ENCODE assay signal across 9 cellular contexts in genomic region chr7:80859272-80859970, GRCh38. TPM values are rescaled to one million over a fixed set of nuclear protein-coding genes. Genes with fewer than 3 reads are reported as not detected.
DNase-seq lines count a peak whose midpoint lies in the region; ATAC-seq, FAIRE-seq and TF ChIP-seq lines count a peak whose summit lies in the region.
"Had no signal": no experiment of that assay in that cellular context is flagged by ENCODE, and none has a peak within 500 bp of the region (broad histone marks: within the 10 kb centered on the region; RNA-seq: fewer than 3 reads in every experiment).

No MANE protein-coding gene starts in this region.

- H3K9me3 ChIP-seq in uterus (no peaks in the 10 kb centered on the region), pancreas (no peaks in the 10 kb centered on the region)

- no peak for TF ChIP-seq POLR2A in uterus (IDR thresholded peaks at IDR 0.05)

- H3K4me1 ChIP-seq in uterus: no peaks in the 10 kb centered on the region
- H3K4me1 ChIP-seq in pancreas: peaks cover 0 to 8% (median 5%) of the 10 kb centered on the region in 3 donors

- ATAC-seq in pancreas: no peak
- ATAC-seq: WTC11 had no signal

- TF ChIP-seq CTCF in mesothelial cell of epicardium (IDR thresholded peaks at IDR 0.05; ENCODE audit: unreplicated experiment): no peak
- TF ChIP-seq CTCF in uterus (IDR thresholded peaks at IDR 0.05): no peak
- no peak for TF ChIP-seq CTCF in pancreas (IDR thresholded peaks at IDR 0.05)

- peaks cover 21% of the 10 kb centered on the region for H3K36me3 Mint-ChIP-seq in mesothelial cell of epicardium
- H3K36me3 Mint-ChIP-seq: WTC11 had no signal

- H3K27me3 ChIP-seq in uterus (no peaks in the 10 kb centered on the region), pancreas (no peaks in the 10 kb centered on the region)

- peaks cover 42% of the 10 kb centered on the region for H3K4me1 Mint-ChIP-seq in mesothelial cell of epicardium

- WGBS in pancreas, 2 donors: 90 to 91% methylated on average over 6 of the region's 6 CpGs

- H3K27me3 Mint-ChIP-seq in mesothelial cell of epicardium (ENCODE audit: low read depth): no peaks in the 10 kb centered on the region

- no peak overlapping the region for H3K4me3 Mint-ChIP-seq in mesothelial cell of epicardium
- H3K4me3 Mint-ChIP-seq: activated naive CD4-positive, alpha-beta T cell treated with anti-CD3 and anti-CD28 coated beads for 36 hours; WTC11 had no signal

- peak; percentile 65 for DNase-seq in M059J (ENCODE audit: low read depth)
- peak; percentile 34 for DNase-seq in dedifferentiated amniotic fluid mesenchymal stem cell (ENCODE audit: extremely low spot score)
- DNase-seq in mesothelial cell of epicardium (ENCODE audit: low spot score in 2 of 2, unreplicated experiment in 2 of 2): no peak
- DNase-seq in uterus: peak; percentile 58 to 81
- no peak for DNase-seq in NCI-H1930 (lab: John Stamatoyannopoulos, UW)
- DNase-seq in pancreas: no peak
- DNase-seq in NCI-H1048 (lab: John Stamatoyannopoulos, UW): no peak
- DNase-seq: activated naive CD4-positive, alpha-beta T cell treated with anti-CD3 and anti-CD28 coated beads for 36 hours had no signal

- peak overlapping the region; percentile 72 to 86 for H3K27ac ChIP-seq in uterus
- no peak overlapping the region for H3K27ac ChIP-seq in pancreas

- H3K36me3 ChIP-seq in uterus (no peaks in the 10 kb centered on the region), pancreas (no peaks in the 10 kb centered on the region)

- peaks cover 16% of the 10 kb centered on the region for H3K9me3 Mint-ChIP-seq in mesothelial cell of epicardium

- H3K4me3 ChIP-seq in uterus: no peak overlapping the region
- no peak overlapping the region for H3K4me3 ChIP-seq in pancreas

- no peak for FAIRE-seq in pancreas (lab: Jason Lieb, UNC)

- intact Hi-C loops in uterus (cut with DNase I; ENCODE audit: low total_unique reads): no loop called here
- intact Hi-C loops in pancreas (cut with DNase I): no loop called here

- peak overlapping the region; percentile 89 for H3K27ac Mint-ChIP-seq in mesothelial cell of epicardium
- H3K27ac Mint-ChIP-seq: activated naive CD4-positive, alpha-beta T cell treated with anti-CD3 and anti-CD28 coated beads for 36 hours; WTC11 had no signal

RNA-seq across cellular contexts. Expression of gene SEMA3C, which starts 59.4 kb away (rescaled TPM):
- 116 and 143 TPM in 2 replicates for total RNA-seq in M059J (2014; rRNA removed; shearing (Covaris generic))
- 490 to 527 TPM (median 496 TPM) in 3 replicates for total RNA-seq in mesothelial cell of epicardium
- 100 to 1,000 TPM in 2 of 4 donors, 10 to 100 TPM in 2; 34.8 to 371 (median 116) TPM for total RNA-seq in uterus
- 10 to 100 TPM in 1 of 6 donors, 1 to 10 TPM in 3, under 1 TPM in 2; 0.28 to 11.3 (median 3.0) TPM for total RNA-seq in pancreas
- polyA plus RNA-seq in pancreas: under 1 TPM; 0.61 to 0.80 TPM
- total RNA-seq: activated naive CD4-positive, alpha-beta T cell treated with anti-CD3 and anti-CD28 coated beads for 36 hours had no signal

Comparison
In these comparisons a context has a peak if more than half of its experiments do, and no peak if none do; other contexts are left out.
1. DNase-seq: peak in M059J (single experiment), dedifferentiated amniotic fluid mesenchymal stem cell (single experiment) and uterus (2 of 2); none in mesothelial cell of epicardium (0 of 2), NCI-H1930 (0 of 2), pancreas (0 of 6) and NCI-H1048 (single experiment).
2. H3K27ac ChIP-seq: peak in uterus (2 of 2); none in pancreas (0 of 4).